In the genomic region with DNA sequence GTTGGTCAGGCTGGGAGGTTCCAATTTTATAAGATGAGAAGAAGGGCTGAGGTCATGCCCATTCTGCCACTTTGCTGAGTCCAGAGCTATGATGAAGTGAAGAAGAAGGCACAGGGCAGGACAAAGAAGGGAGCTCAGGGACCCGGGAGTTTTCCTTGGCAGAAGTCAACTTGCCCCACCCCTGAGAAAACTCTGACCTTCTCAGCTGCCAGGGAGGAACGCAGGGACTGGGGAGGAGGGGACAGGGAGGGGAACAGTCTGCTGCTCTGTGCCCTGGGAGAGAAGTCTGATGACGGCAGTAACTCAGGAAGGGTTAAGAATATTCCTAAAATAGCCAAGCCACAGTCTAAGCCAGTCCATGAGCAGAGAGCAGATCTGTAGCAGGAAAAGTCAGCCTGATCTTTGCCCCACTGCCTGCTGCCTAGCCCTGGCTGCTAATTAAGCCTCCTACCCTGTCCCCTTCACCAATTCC, we compare ENCODE assay signal across 11 cellular contexts. TPM values are rescaled to one million over a fixed set of nuclear protein-coding genes. Genes with fewer than 3 reads are reported as not detected.
A peak's percentile ranks its signal among the peaks of the same experiment; 100 is the strongest.
DNase-seq lines count a peak whose midpoint lies in the region; TF ChIP-seq lines count a peak whose summit lies in the region.
"Had no signal": no experiment of that assay in that cellular context is flagged by ENCODE, and none has a peak within 500 bp of the region (broad histone marks: within the 10 kb centered on the region; RNA-seq: fewer than 3 reads in every experiment).

No MANE protein-coding gene starts in this region.

- intact Hi-C loops in left ventricle myocardium inferior (cut with micrococcal nuclease), result no loop called here

- H3K4me1 ChIP-seq in left ventricle myocardium inferior, result peaks cover 33% of the 10 kb centered on the region

- H3K27ac ChIP-seq in left ventricle myocardium inferior (replicated peaks) (peak overlapping the region; percentile 72), skin epidermis (peak overlapping the region in 12 of 21 experiments; percentile 5 to 85 (median 56))

- H3K4me3 ChIP-seq in left ventricle myocardium inferior, result no peak overlapping the region
- H3K4me3 ChIP-seq in skin epidermis, result no peak overlapping the region
- H3K4me3 ChIP-seq: MG63 had no signal

- no peaks in the 10 kb centered on the region for H3K36me3 ChIP-seq in left ventricle myocardium inferior
- H3K36me3 ChIP-seq: MG63 had no signal

- no peak for TF ChIP-seq CTCF in left ventricle myocardium inferior (IDR thresholded peaks at IDR 0.05; ENCODE audit: borderline replicate concordance)

- DNase-seq in NCI-H460 (ENCODE audit: extremely low read depth, low read depth) (peak; percentile 23), left ventricle myocardium inferior (peak; percentile 46), DMS 273 (lab: John Stamatoyannopoulos, UW; ENCODE audit: unreplicated experiment) (no peak), NCI-H187 (lab: John Stamatoyannopoulos, UW) (no peak)
- no peak for DNase-seq in NK-92 treated with Interleukin-12 subunit alpha and Interleukin-12 subunit beta, amount 100 ng/mL, for 24 hours (lab: John Stamatoyannopoulos, UW)
- DNase-seq: CD4-positive, alpha-beta memory T cell; MG63; naive thymus-derived CD4-positive, alpha-beta T cell; NCI-H774; T-helper 1 cell had no signal

- H3K9me3 ChIP-seq in left ventricle myocardium inferior (replicated peaks), result no peaks in the 10 kb centered on the region
- H3K9me3 ChIP-seq: MG63 had no signal

- H3K27me3 ChIP-seq in left ventricle myocardium inferior (ENCODE audit: low read depth), result no peaks in the 10 kb centered on the region
- H3K27me3 ChIP-seq: MG63 had no signal

RNA-seq across cellular contexts. Expression of gene ADIRF, which starts 11.7 kb away (rescaled TPM):
- total RNA-seq in NCI-H460 (2014; rRNA removed; shearing (Covaris generic)), result not detected in 2 replicates
- not detected in 2 replicates for polyA plus RNA-seq in NCI-H460 (2014; cell fraction: nucleus; rRNA removed)
- 41.1 TPM for total RNA-seq in left ventricle myocardium inferior
- total RNA-seq: CD4-positive, alpha-beta memory T cell had no signal

RNA-seq across cellular contexts. Expression of gene SNCG, which starts 21.6 kb away (rescaled TPM):
- total RNA-seq in NCI-H460 (2014; rRNA removed; shearing (Covaris generic)), result 14.6 and 18.9 TPM in 2 replicates
- 29.0 and 32.5 TPM in 2 replicates for polyA plus RNA-seq in NCI-H460 (2014; cell fraction: nucleus; rRNA removed)
- total RNA-seq in left ventricle myocardium inferior, result 14.7 TPM
- total RNA-seq: CD4-positive, alpha-beta memory T cell had no signal
- polyA plus RNA-seq: CD4-positive, alpha-beta memory T cell; naive thymus-derived CD4-positive, alpha-beta T cell had no signal

RNA-seq across cellular contexts. Expression of gene MMRN2, which starts 22.6 kb away (rescaled TPM):
- total RNA-seq in NCI-H460 (2014; rRNA removed; shearing (Covaris generic)), result 0.37 and 0.40 TPM in 2 replicates
- polyA plus RNA-seq in NCI-H460 (2014; cell fraction: nucleus; rRNA removed), result 1.0 and 1.4 TPM in 2 replicates
- total RNA-seq in left ventricle myocardium inferior, result 32.1 TPM

RNA-seq across cellular contexts. Expression of gene FAM25A, which starts 40.1 kb away (rescaled TPM):
- total RNA-seq in NCI-H460 (2014; rRNA removed; shearing (Covaris generic)), result not detected in 2 replicates
- polyA plus RNA-seq in NCI-H460 (2014; cell fraction: nucleus; rRNA removed), result not detected in 2 replicates
- total RNA-seq in left ventricle myocardium inferior, result not detected
- total RNA-seq: CD4-positive, alpha-beta memory T cell; naive thymus-derived CD4-positive, alpha-beta T cell had no signal
- polyA plus RNA-seq: CD4-positive, alpha-beta memory T cell; naive thymus-derived CD4-positive, alpha-beta T cell had no signal

Comparison
In these comparisons a context has a peak if more than half of its experiments do, and no peak if none do; other contexts are left out.
1. DNase-seq: peak in NCI-H460 (single experiment) and left ventricle myocardium inferior (single experiment); none in DMS 273 (single experiment), NCI-H187 (0 of 2) and NK-92 treated with Interleukin-12 subunit alpha and Interleukin-12 subunit beta, amount 100 ng/mL, for 24 hours (single experiment).
2. RNA of gene ADIRF, which starts 11.7 kb away (total RNA-seq): 41.1 TPM in left ventricle myocardium inferior (single experiment); not detected in NCI-H460; every median in the first group is over 10 times any median in the second.
3. RNA of gene MMRN2, which starts 22.6 kb away (total RNA-seq): 32.1 TPM in left ventricle myocardium inferior (single experiment); 0.37 to 0.40 TPM in NCI-H460; every median in the first group is over 10 times any median in the second.